In the genomic region with DNA sequence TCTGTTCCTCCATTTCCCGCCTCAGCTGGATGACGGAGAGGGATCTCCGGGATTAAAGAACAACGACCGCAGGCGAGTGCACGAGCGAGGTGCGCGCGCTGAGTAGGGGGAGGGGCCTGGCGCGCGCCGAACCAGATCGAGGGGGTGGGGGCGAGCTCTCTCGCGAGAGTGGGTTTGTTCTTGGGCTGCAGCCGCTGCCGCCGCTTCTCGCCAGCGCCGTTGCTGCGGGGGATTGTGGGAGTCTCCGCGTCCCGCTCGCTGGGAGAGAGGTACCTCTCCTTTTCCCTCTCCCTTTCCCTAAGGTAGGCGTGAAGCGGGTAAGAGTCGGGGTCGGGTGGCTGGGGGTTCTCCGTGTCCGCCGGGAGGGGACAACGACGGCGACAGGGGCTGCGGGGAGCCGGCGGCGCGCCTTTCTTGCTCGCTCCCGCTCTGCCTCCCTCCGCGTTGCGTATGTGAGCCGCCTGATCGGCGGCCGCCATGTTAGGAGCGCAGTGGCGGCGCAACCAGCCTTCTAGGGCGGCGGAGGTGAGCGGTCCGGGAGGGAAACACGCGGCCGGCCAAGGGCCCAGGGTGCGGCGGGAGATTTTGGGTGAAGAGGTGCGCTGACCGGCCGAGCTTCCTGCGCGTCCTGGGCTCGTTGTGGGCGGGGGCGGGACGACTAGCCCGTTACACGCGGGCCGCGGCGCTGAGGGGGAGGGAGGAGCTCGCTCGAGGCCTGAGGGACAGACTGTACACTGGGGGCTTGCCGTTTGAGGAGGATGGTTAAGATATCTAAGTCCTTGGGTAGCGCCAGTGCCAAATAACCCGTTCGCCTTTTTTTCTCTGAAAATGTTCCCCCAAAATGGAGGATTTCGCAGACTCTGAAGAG, we compare ENCODE assay signal across 1 cellular context.
TF ChIP-seq lines count a peak whose summit lies in the region.

A gene with protein sequence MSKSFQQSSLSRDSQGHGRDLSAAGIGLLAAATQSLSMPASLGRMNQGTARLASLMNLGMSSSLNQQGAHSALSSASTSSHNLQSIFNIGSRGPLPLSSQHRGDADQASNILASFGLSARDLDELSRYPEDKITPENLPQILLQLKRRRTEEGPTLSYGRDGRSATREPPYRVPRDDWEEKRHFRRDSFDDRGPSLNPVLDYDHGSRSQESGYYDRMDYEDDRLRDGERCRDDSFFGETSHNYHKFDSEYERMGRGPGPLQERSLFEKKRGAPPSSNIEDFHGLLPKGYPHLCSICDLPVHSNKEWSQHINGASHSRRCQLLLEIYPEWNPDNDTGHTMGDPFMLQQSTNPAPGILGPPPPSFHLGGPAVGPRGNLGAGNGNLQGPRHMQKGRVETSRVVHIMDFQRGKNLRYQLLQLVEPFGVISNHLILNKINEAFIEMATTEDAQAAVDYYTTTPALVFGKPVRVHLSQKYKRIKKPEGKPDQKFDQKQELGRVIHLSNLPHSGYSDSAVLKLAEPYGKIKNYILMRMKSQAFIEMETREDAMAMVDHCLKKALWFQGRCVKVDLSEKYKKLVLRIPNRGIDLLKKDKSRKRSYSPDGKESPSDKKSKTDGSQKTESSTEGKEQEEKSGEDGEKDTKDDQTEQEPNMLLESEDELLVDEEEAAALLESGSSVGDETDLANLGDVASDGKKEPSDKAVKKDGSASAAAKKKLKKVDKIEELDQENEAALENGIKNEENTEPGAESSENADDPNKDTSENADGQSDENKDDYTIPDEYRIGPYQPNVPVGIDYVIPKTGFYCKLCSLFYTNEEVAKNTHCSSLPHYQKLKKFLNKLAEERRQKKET (plus strand): TSS at position 237 of the 868 bp plus-strand sequence. CDS start 13,676 bp downstream, outside the sequence.

TF ChIP-seq in HepG2, 621 proteins besides CTCF, POLR2A, EP300 and RAD21 (continued from another document and continues in another):
- TF ChIP-seq ATF2 (CRISPR knock-in tag; IDR thresholded peaks at IDR 0.05) (no peak), E2F5 (CRISPR knock-in tag; conservative IDR thresholded peaks at IDR 0.05) (peak; percentile 74), ZFP36L2 (CRISPR knock-in tag; IDR thresholded peaks at IDR 0.05) (no peak), ATAD3A (CRISPR knock-in tag; IDR thresholded peaks at IDR 0.05) (no peak), MNT (IDR thresholded peaks at IDR 0.05) (peak; percentile 66), ZBTB43 (CRISPR knock-in tag; conservative IDR thresholded peaks at IDR 0.05) (peak; percentile 47; the same call in 1 of the 2 replicates), ZBTB21 (CRISPR knock-in tag; IDR thresholded peaks at IDR 0.05) (0 out of 2 replicates have a peak, but pooled peaks have one; percentile 27), NCOA5 (CRISPR knock-in tag; IDR thresholded peaks at IDR 0.05) (no peak), JUNB (CRISPR knock-in tag; IDR thresholded peaks at IDR 0.05; ENCODE audit: borderline replicate concordance) (no peak), CSRNP2 (CRISPR knock-in tag; conservative IDR thresholded peaks at IDR 0.05; ENCODE audit: low read depth) (no peak), NFKB2 (CRISPR knock-in tag; IDR thresholded peaks at IDR 0.05; ENCODE audit: borderline replicate concordance) (peak; percentile 57; the same call in 1 of the 2 replicates), TOPORS (CRISPR knock-in tag; IDR thresholded peaks at IDR 0.05) (peak; percentile 71; the same call in 1 of the 2 replicates), ZNF839 (CRISPR knock-in tag; IDR thresholded peaks at IDR 0.05; ENCODE audit: borderline replicate concordance) (no peak; the same call in 1 of the 2 replicates), SATB2 (CRISPR knock-in tag; IDR thresholded peaks at IDR 0.05) (0 out of 2 replicates have a peak, but pooled peaks have one; percentile 37), ZNF749 (CRISPR knock-in tag; IDR thresholded peaks at IDR 0.05; ENCODE audit: borderline replicate concordance) (peak; percentile 86), HMGXB4 (CRISPR knock-in tag; IDR thresholded peaks at IDR 0.05; ENCODE audit: borderline replicate concordance in 1 of 2, low read depth in 1 of 2) (peak; percentile 94), SMC3 (IDR thresholded peaks at IDR 0.05; ENCODE audit: low read length) (no peak)
- TF ChIP-seq, protein P1, sequence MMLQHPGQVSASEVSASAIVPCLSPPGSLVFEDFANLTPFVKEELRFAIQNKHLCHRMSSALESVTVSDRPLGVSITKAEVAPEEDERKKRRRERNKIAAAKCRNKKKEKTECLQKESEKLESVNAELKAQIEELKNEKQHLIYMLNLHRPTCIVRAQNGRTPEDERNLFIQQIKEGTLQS (CRISPR knock-in tag; IDR thresholded peaks at IDR 0.05), result 0 out of 2 replicates have a peak, but pooled peaks have one; percentile 12
- TF ChIP-seq, protein P2, sequence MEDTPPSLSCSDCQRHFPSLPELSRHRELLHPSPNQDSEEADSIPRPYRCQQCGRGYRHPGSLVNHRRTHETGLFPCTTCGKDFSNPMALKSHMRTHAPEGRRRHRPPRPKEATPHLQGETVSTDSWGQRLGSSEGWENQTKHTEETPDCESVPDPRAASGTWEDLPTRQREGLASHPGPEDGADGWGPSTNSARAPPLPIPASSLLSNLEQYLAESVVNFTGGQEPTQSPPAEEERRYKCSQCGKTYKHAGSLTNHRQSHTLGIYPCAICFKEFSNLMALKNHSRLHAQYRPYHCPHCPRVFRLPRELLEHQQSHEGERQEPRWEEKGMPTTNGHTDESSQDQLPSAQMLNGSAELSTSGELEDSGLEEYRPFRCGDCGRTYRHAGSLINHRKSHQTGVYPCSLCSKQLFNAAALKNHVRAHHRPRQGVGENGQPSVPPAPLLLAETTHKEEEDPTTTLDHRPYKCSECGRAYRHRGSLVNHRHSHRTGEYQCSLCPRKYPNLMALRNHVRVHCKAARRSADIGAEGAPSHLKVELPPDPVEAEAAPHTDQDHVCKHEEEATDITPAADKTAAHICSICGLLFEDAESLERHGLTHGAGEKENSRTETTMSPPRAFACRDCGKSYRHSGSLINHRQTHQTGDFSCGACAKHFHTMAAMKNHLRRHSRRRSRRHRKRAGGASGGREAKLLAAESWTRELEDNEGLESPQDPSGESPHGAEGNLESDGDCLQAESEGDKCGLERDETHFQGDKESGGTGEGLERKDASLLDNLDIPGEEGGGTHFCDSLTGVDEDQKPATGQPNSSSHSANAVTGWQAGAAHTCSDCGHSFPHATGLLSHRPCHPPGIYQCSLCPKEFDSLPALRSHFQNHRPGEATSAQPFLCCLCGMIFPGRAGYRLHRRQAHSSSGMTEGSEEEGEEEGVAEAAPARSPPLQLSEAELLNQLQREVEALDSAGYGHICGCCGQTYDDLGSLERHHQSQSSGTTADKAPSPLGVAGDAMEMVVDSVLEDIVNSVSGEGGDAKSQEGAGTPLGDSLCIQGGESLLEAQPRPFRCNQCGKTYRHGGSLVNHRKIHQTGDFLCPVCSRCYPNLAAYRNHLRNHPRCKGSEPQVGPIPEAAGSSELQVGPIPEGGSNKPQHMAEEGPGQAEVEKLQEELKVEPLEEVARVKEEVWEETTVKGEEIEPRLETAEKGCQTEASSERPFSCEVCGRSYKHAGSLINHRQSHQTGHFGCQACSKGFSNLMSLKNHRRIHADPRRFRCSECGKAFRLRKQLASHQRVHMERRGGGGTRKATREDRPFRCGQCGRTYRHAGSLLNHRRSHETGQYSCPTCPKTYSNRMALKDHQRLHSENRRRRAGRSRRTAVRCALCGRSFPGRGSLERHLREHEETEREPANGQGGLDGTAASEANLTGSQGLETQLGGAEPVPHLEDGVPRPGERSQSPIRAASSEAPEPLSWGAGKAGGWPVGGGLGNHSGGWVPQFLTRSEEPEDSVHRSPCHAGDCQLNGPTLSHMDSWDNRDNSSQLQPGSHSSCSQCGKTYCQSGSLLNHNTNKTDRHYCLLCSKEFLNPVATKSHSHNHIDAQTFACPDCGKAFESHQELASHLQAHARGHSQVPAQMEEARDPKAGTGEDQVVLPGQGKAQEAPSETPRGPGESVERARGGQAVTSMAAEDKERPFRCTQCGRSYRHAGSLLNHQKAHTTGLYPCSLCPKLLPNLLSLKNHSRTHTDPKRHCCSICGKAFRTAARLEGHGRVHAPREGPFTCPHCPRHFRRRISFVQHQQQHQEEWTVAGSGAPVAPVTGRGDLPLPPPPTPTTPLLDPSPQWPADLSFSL (CRISPR knock-in tag; IDR thresholded peaks at IDR 0.05), result no peak
- TF ChIP-seq, protein P3, sequence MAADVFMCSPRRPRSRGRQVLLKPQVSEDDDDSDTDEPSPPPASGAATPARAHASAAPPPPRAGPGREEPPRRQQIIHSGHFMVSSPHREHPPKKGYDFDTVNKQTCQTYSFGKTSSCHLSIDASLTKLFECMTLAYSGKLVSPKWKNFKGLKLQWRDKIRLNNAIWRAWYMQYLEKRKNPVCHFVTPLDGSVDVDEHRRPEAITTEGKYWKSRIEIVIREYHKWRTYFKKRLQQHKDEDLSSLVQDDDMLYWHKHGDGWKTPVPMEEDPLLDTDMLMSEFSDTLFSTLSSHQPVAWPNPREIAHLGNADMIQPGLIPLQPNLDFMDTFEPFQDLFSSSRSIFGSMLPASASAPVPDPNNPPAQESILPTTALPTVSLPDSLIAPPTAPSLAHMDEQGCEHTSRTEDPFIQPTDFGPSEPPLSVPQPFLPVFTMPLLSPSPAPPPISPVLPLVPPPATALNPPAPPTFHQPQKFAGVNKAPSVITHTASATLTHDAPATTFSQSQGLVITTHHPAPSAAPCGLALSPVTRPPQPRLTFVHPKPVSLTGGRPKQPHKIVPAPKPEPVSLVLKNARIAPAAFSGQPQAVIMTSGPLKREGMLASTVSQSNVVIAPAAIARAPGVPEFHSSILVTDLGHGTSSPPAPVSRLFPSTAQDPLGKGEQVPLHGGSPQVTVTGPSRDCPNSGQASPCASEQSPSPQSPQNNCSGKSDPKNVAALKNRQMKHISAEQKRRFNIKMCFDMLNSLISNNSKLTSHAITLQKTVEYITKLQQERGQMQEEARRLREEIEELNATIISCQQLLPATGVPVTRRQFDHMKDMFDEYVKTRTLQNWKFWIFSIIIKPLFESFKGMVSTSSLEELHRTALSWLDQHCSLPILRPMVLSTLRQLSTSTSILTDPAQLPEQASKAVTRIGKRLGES (CRISPR knock-in tag; IDR thresholded peaks at IDR 0.05; ENCODE audit: borderline replicate concordance), result no peak; the same call in 1 of the 2 replicates
